10 cellular contexts compared by ENCODE assay signal in genomic region chr4:113784497-113785254, GRCh38. TPM values are rescaled to one million over a fixed set of nuclear protein-coding genes. Genes with fewer than 3 reads are reported as not detected.
DNase-seq lines count a peak whose midpoint lies in the region; ATAC-seq and TF ChIP-seq lines count a peak whose summit lies in the region.
"Had no signal": no experiment of that assay in that cellular context is flagged by ENCODE, and none has a peak within 500 bp of the region (broad histone marks: within the 10 kb centered on the region; RNA-seq: fewer than 3 reads in every experiment).

No MANE protein-coding gene starts in this region.

- H3K4me3 ChIP-seq in kidney epithelial cell (ENCODE audit: low read depth, low read length) = no peak overlapping the region
- no peak overlapping the region for H3K4me3 ChIP-seq in ovary
- H3K4me3 ChIP-seq in uterus = no peak overlapping the region

- in situ Hi-C loops in ACHN (cut with HindIII; ENCODE audit: low pct_ligation_motif_present, low pct_unique_long_range_greater_than_20kb, low sequenced_read_pairs) = no loop called here

- H3K36me3 ChIP-seq in kidney epithelial cell (ENCODE audit: control insufficient read depth, insufficient read depth, low read length) = no peaks in the 10 kb centered on the region
- H3K36me3 ChIP-seq in ovary = no peaks in the 10 kb centered on the region
- H3K36me3 ChIP-seq in uterus = no peaks in the 10 kb centered on the region

- TF ChIP-seq POLR2A in ovary (IDR thresholded peaks at IDR 0.05) (no peak), uterus (IDR thresholded peaks at IDR 0.05) (no peak)

- H3K9me3 ChIP-seq in ovary (no peaks in the 10 kb centered on the region), uterus (no peaks in the 10 kb centered on the region)

- WGBS in ovary, 3 donors = 62 to 74% (median 64%) methylated on average over 2 of the region's 2 CpGs

- TF ChIP-seq EP300 in ovary (IDR thresholded peaks at IDR 0.05) = no peak

- H3K27me3 ChIP-seq in kidney epithelial cell (ENCODE audit: control insufficient read depth, insufficient read depth, low read length) = no peaks in the 10 kb centered on the region
- no peaks in the 10 kb centered on the region for H3K27me3 ChIP-seq in ovary
- no peaks in the 10 kb centered on the region for H3K27me3 ChIP-seq in uterus

- POLR2A ChIA-PET in HEK293T (lab: Yijun Ruan, JAX) = no interaction called here

- peak; percentile 45 for DNase-seq in ACHN
- DNase-seq in HuH-7.5 (ENCODE audit: low spot score) = peak; percentile 16
- peak; percentile 82 for DNase-seq in astrocyte of the hippocampus (ENCODE audit: low read depth, low spot score)
- peak; percentile 88 for DNase-seq in kidney epithelial cell (ENCODE audit: low read depth)
- no peak for DNase-seq in ovary
- DNase-seq in HEK293T (ENCODE audit: extremely low spot score) = no peak
- no peak for DNase-seq in uterus
- DNase-seq: activated CD8-positive, alpha-beta memory T cell treated with anti-CD3 and anti-CD28 coated beads, Interleukin-2, amount 50 U/mL, for 4 hours; DMS79 had no signal

- CTCF ChIA-PET in HEK293T (lab: Yijun Ruan, JAX) = no interaction called here

- no peak for ATAC-seq in GM21576 (IDR thresholded peaks at IDR 0.05; ENCODE audit: unreplicated experiment)

- H3K27ac ChIP-seq in ovary (no peak overlapping the region), uterus (no peak overlapping the region)

- no peak for TF ChIP-seq CTCF in kidney epithelial cell (IDR thresholded peaks at IDR 0.05; ENCODE audit: insufficient read depth, low read length, poor library complexity, severe bottlenecking)
- no peak for TF ChIP-seq CTCF in ovary (IDR thresholded peaks at IDR 0.05)
- no peak for TF ChIP-seq CTCF in uterus (IDR thresholded peaks at IDR 0.05)

- intact Hi-C loops in ovary (cut with DNase I) (no loop called here), uterus (cut with DNase I; ENCODE audit: low total_unique reads) (no loop called here)

- H3K4me1 ChIP-seq in ovary (ENCODE audit: insufficient read depth) (no peaks in the 10 kb centered on the region), uterus (no peaks in the 10 kb centered on the region)

TF ChIP-seq in HEK293T, 16 proteins besides CTCF, POLR2A, EP300 and RAD21:
- TF ChIP-seq FOXA1 (IDR thresholded peaks at IDR 0.05) (no peak), SP1 (IDR thresholded peaks at IDR 0.05) (no peak), ARNT (IDR thresholded peaks at IDR 0.05) (no peak), NFRKB (IDR thresholded peaks at IDR 0.05) (no peak), HDGF (IDR thresholded peaks at IDR 0.05; ENCODE audit: borderline replicate concordance) (no peak), TARDBP (IDR thresholded peaks at IDR 0.05) (no peak), L3MBTL2 (conservative IDR thresholded peaks at IDR 0.05) (no peak), CTBP1 (IDR thresholded peaks at IDR 0.05; ENCODE audit: borderline replicate concordance) (no peak), FOXM1 (IDR thresholded peaks at IDR 0.05; ENCODE audit: borderline replicate concordance) (no peak), BHLHE40 (IDR thresholded peaks at IDR 0.05; ENCODE audit: borderline replicate concordance) (no peak), LEF1 (IDR thresholded peaks at IDR 0.05; ENCODE audit: borderline replicate concordance) (no peak), SUZ12 (IDR thresholded peaks at IDR 0.05) (no peak), FOXK2 (IDR thresholded peaks at IDR 0.05) (no peak), ELF4 (IDR thresholded peaks at IDR 0.05) (no peak), ZNF384 (IDR thresholded peaks at IDR 0.05) (no peak)
- TF ChIP-seq, protein P1, sequence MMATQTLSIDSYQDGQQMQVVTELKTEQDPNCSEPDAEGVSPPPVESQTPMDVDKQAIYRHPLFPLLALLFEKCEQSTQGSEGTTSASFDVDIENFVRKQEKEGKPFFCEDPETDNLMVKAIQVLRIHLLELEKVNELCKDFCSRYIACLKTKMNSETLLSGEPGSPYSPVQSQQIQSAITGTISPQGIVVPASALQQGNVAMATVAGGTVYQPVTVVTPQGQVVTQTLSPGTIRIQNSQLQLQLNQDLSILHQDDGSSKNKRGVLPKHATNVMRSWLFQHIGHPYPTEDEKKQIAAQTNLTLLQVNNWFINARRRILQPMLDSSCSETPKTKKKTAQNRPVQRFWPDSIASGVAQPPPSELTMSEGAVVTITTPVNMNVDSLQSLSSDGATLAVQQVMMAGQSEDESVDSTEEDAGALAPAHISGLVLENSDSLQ (IDR thresholded peaks at IDR 0.05) = no peak

RNA-seq across cellular contexts. Expression of gene CAMK2D, which starts 23.1 kb away (rescaled TPM):
- total RNA-seq in kidney epithelial cell (28.1 and 36.2 TPM in 2 replicates), ovary (10 to 100 TPM; 30.6 to 36.9 (median 32.5) TPM), uterus (10 to 100 TPM; 41.5 to 95.3 (median 54.3) TPM)
- 10 to 100 TPM; 14.2 to 27.9 TPM for polyA plus RNA-seq in ovary

Comparison
In these comparisons a context has a peak if more than half of its experiments do, and no peak if none do; other contexts are left out.
1. DNase-seq: peak in ACHN (single experiment), HuH-7.5 (single experiment), astrocyte of the hippocampus (single experiment) and kidney epithelial cell (single experiment); none in ovary (0 of 5), HEK293T (single experiment) and uterus (0 of 2).